ENCODE assay signal across 7 cellular contexts in the genomic region with DNA sequence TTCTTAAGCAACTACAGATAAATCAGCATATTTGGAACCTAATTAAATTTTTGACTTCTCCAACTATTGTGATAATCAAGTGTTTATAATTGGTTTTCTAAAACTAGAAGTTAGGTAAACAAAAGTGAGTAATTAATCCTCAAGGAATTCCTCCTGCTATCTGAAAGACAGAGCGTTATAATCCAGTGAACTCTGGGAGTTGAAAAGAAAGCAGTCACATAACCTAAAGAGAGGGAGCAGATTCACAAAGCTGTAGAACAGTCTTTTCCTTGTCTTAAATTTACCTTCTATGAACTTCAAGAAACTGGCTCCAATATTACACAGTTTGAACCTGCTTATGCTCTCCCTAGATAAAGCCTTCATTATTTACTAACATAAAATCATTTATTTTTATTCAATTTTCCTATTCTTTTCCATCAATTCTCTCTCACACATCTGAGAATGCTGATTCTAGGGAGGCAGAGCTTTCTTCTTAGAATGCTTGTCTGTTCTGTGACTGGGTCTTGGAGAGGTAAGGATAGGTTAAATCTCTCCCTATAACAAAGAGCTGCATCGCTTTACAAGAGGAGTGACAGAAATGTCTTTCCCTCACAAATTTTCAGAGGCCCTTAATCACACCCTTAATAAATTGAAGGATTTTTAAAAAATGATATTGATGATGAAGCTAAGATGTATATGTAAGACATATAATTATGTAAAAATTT.
"Had no signal": no experiment of that assay in that cellular context is flagged by ENCODE, and none has a peak within 500 bp of the region (broad histone marks: within the 10 kb centered on the region; RNA-seq: fewer than 3 reads in every experiment).

No MANE protein-coding gene starts in this region.

- H3K9me3 Mint-ChIP-seq: IgD-negative memory B cell had no signal

- FAIRE-seq: HepG2, HTR-8/SVneo had no signal

- H3K27me3 Mint-ChIP-seq: IgD-negative memory B cell had no signal

- H3K4me1 Mint-ChIP-seq: IgD-negative memory B cell had no signal

- H3K4me3 Mint-ChIP-seq: IgD-negative memory B cell had no signal

- ATAC-seq: HepG2 had no signal

- H3K36me3 Mint-ChIP-seq: IgD-negative memory B cell had no signal

- H3K27ac Mint-ChIP-seq: IgD-negative memory B cell had no signal

- DNase-seq: GOT3, H7, HCEC 1CT, KBM-7 had no signal
